ENCODE assay signal across 9 cellular contexts in the genomic region with DNA sequence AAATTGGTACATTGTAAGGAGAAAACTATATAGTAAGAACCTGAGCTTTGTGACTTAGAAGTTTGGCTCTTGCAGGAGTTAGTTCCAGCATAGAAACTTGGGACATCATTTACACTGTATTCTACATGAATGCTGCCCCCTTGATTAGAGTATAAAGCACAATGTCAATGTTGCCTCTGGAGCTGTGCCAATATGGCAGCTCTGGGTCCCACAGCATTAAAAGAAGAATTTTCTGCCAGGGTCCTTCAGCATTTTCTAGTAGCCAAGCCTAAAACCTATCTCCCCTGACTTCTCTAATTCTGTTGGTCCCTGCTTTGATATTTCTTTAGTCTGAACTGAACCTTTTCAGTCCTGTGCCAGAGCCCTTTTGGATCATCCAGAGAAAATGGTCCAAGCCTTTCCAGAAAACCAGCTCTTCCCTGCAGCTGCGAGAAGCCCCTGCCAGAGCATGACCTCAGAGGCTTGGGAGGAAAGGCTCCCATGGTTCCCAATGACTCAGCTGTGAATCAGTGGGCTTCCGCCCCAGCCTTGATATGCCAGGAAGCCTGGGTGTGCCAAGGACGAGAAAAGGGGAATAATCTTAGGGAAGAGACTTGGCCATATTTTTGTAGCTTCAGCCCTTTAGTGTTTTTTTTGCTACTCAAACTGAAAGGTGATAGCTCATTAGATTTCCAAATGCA. TPM values are rescaled to one million over a fixed set of nuclear protein-coding genes. Genes with fewer than 3 reads are reported as not detected.
DNase-seq lines count a peak whose midpoint lies in the region; ATAC-seq and TF ChIP-seq lines count a peak whose summit lies in the region.
"Had no signal": no experiment of that assay in that cellular context is flagged by ENCODE, and none has a peak within 500 bp of the region (broad histone marks: within the 10 kb centered on the region; RNA-seq: fewer than 3 reads in every experiment).

No MANE protein-coding gene starts in this region.

- ATAC-seq in IMR-90 (ENCODE audit: low read depth), result peak; percentile 99
- no peak for ATAC-seq in GM18502 (IDR thresholded peaks at IDR 0.05; ENCODE audit: poor library complexity, unreplicated experiment)

- BruUV-seq in IMR-90 (replicated peaks; lab: Mats Ljungman, UMichigan), result no TSS peak

- peak overlapping the region; percentile 65 for H3K14ac ChIP-seq in IMR-90 (replicated peaks; ENCODE audit: low read depth, low read length)

- H2BK120ac ChIP-seq in IMR-90 (ENCODE audit: low read depth, low read length), result peak overlapping the region; percentile 57; the same call in 1 of the 2 replicates

- dilution Hi-C loops in IMR-90 (cut with HindIII; ENCODE audit: low sequenced_read_pairs, unreplicated experiment), result no loop called here

- TF ChIP-seq RAD21 in IMR-90 (IDR thresholded peaks at IDR 0.05; ENCODE audit: low read length), result no peak

- DNase-seq in IMR-90, result peak; percentile 97
- DNase-seq in caudate nucleus (lab: John Stamatoyannopoulos, UW), result peak in 55 of 61 donors; percentile 5 to 80 (median 53)
- peak; percentile 86 for DNase-seq in kidney tubule cell (ENCODE audit: low spot score)
- DNase-seq in tibial artery, result peak; percentile 82 to 89
- no peak for DNase-seq in SK-N-DZ (ENCODE audit: low spot score)
- DNase-seq in CD4-positive, alpha-beta memory T cell, result no peak
- no peak for DNase-seq in GM13976 (ENCODE audit: low spot score)
- DNase-seq: activated T-cell treated with anti-CD3 and anti-CD28 coated beads, Interleukin-2, amount 50 U/mL, for 48 hours had no signal

- peak overlapping the region; percentile 72; the same call in 1 of the 2 replicates for H2BK20ac ChIP-seq in IMR-90 (ENCODE audit: low read depth, low read length)

- no peaks in the 10 kb centered on the region for H4K20me1 ChIP-seq in IMR-90 (ENCODE audit: insufficient read depth, low read length)

- H3K9me1 ChIP-seq in IMR-90 (ENCODE audit: insufficient read depth, low read length), result 0 out of 2 replicates have a peak, but pooled peaks cover 2% of the 10 kb centered on the region

- H3K56ac ChIP-seq in IMR-90 (ENCODE audit: extremely low read depth, insufficient read depth, low read length), result no peak overlapping the region

- H4K91ac ChIP-seq in IMR-90 (ENCODE audit: insufficient read depth, low read depth, low read length), result peak overlapping the region; percentile 64

- peak overlapping the region; percentile 70 for H2AK9ac ChIP-seq in IMR-90 (replicated peaks; ENCODE audit: low read depth, low read length, poor library complexity)

- no peaks in the 10 kb centered on the region for H3K36me3 Mint-ChIP-seq in CD4-positive, alpha-beta memory T cell

- peaks cover 3% of the 10 kb centered on the region; the same call in 1 of the 2 replicates for H3K4me1 ChIP-seq in IMR-90 (ENCODE audit: control insufficient read depth, insufficient read depth, low read length)
- peaks cover 0 to 10% (median 8%) of the 10 kb centered on the region in 4 donors for H3K4me1 ChIP-seq in tibial artery
- no peaks in the 10 kb centered on the region for H3K4me1 ChIP-seq in CD4-positive, alpha-beta memory T cell (ENCODE audit: insufficient read depth, low read length)

- H4K8ac ChIP-seq in IMR-90 (ENCODE audit: low read depth in 2 of 2, low read length in 2 of 2), result peak overlapping the region; percentile 39 to 49; a peak in 3 of 4 replicates

- H3K27ac ChIP-seq in IMR-90 (ENCODE audit: insufficient read depth, low read length) (peak overlapping the region; percentile 16; the same call in 1 of the 2 replicates), caudate nucleus (ENCODE audit: low read depth, low read length) (peak overlapping the region; percentile 20), tibial artery (peak overlapping the region in 1 of 2 donors; percentile 14)
- H3K27ac ChIP-seq in CD4-positive, alpha-beta memory T cell (ENCODE audit: low read depth, low read length), result no peak overlapping the region

- H2AK5ac ChIP-seq in IMR-90 (ENCODE audit: low read depth, low read length), result peak overlapping the region; percentile 53; the same call in 1 of the 2 replicates

- no peak overlapping the region for H3K27ac Mint-ChIP-seq in CD4-positive, alpha-beta memory T cell

- H2BK5ac ChIP-seq in IMR-90 (ENCODE audit: low read depth, low read length, poor library complexity, severe bottlenecking), result peak overlapping the region; percentile 61

- intact Hi-C loops in IMR-90 (cut with micrococcal nuclease), result no loop called here
- intact Hi-C loops in tibial artery (cut with DNase I; ENCODE audit: low total_unique reads), result no loop called here
- intact Hi-C loops in CD4-positive, alpha-beta memory T cell (cut with micrococcal nuclease), result no loop called here

- H3K27me3 Mint-ChIP-seq in CD4-positive, alpha-beta memory T cell, result peaks cover 10 to 11% of the 10 kb centered on the region in 2 donors

- peak overlapping the region; percentile 38; the same call in 1 of the 2 replicates for H3K4me2 ChIP-seq in IMR-90 (ENCODE audit: low read depth, low read length)

- H2AFZ ChIP-seq in IMR-90 (replicated peaks; ENCODE audit: low read length, poor library complexity), result peak overlapping the region; percentile 41

- H3K79me1 ChIP-seq in IMR-90 (ENCODE audit: low read depth in 1 of 2, low read length in 2 of 2), result no peaks in the 10 kb centered on the region

- H4K5ac ChIP-seq in IMR-90 (ENCODE audit: low read depth, low read length), result 0 out of 2 replicates have a peak overlapping the region, but pooled peaks have one; percentile 10

- peaks cover 0 to 8% (median 0%) of the 10 kb centered on the region in 4 donors for H3K4me1 Mint-ChIP-seq in CD4-positive, alpha-beta memory T cell

- no peak overlapping the region for H3K4me3 ChIP-seq in IMR-90 (ENCODE audit: insufficient read depth, low read depth, low read length)
- H3K4me3 ChIP-seq in tibial artery, result no peak overlapping the region
- H3K4me3 ChIP-seq in CD4-positive, alpha-beta memory T cell (ENCODE audit: low read length in 2 of 2), result no peak overlapping the region

- peak overlapping the region; percentile 24 for H3K23ac ChIP-seq in IMR-90 (ENCODE audit: low read depth, low read length)

- no CpG with 5 or more reads among the region's 3 CpGs for WGBS in IMR-90 (ENCODE audit: extremely low coverage in 2 of 2, insufficient read length in 1 of 2), 2 experiments

- H3K27me3 ChIP-seq in IMR-90 (ENCODE audit: control insufficient read depth, insufficient read depth, low read length) (no peaks in the 10 kb centered on the region), tibial artery (no peaks in the 10 kb centered on the region)
- no peaks in the 10 kb centered on the region for H3K27me3 ChIP-seq in CD4-positive, alpha-beta memory T cell (ENCODE audit: insufficient read depth, low read length)

- H3K18ac ChIP-seq in IMR-90 (ENCODE audit: low read depth, low read length), result peak overlapping the region; percentile 31; the same call in 1 of the 2 replicates

- no peak overlapping the region for H2BK15ac ChIP-seq in IMR-90 (ENCODE audit: low read depth, low read length)

- no peak for TF ChIP-seq CTCF in IMR-90 (conservative IDR thresholded peaks at IDR 0.05; ENCODE audit: low read depth, low read length)
- no peak for TF ChIP-seq CTCF in tibial artery (IDR thresholded peaks at IDR 0.05)
- TF ChIP-seq CTCF in GM13976 (IDR thresholded peaks at IDR 0.05; ENCODE audit: borderline replicate concordance, control extremely low read depth, extremely low read depth, insufficient read depth, missing control alignments), result no peak

- H3K36me3 ChIP-seq in IMR-90 (ENCODE audit: control insufficient read depth, insufficient read depth, low read length) (no peaks in the 10 kb centered on the region), tibial artery (no peaks in the 10 kb centered on the region)
- no peaks in the 10 kb centered on the region for H3K36me3 ChIP-seq in CD4-positive, alpha-beta memory T cell (ENCODE audit: insufficient read depth, low read length)

- H3K4ac ChIP-seq in IMR-90 (ENCODE audit: low read depth, low read length), result peak overlapping the region; percentile 31; the same call in 1 of the 2 replicates

- no peak for TF ChIP-seq POLR2A in IMR-90 (IDR thresholded peaks at IDR 0.05; ENCODE audit: low read depth, low read length)

- in situ Hi-C loops in IMR-90 (cut with MboI; ENCODE audit: low sequenced_read_pairs) (no loop called here), GM13976 (cut with MboI; ENCODE audit: low sequenced_read_pairs, unreplicated experiment) (no loop called here)

- CTCF ChIA-PET in IMR-90 (lab: Yijun Ruan, JAX), result interaction anchor here (1.0 kb wide), 1 partner anchor 16 kb away, joined by 3 read pairs; no protein-coding TSS in a partner anchor
- CTCF ChIA-PET in CD4-positive, alpha-beta memory T cell (lab: Charles Lee; ENCODE audit: partially characterized antibody), result no interaction called here

- no peak overlapping the region for H3K9ac ChIP-seq in IMR-90 (ENCODE audit: low read depth, low read length)

- H3K4me3 Mint-ChIP-seq in CD4-positive, alpha-beta memory T cell, result no peak overlapping the region

- H3K9me3 Mint-ChIP-seq in CD4-positive, alpha-beta memory T cell, result peaks cover 0 to 4% (median 0%) of the 10 kb centered on the region in 8 donors

- POLR2A ChIA-PET in IMR-90 (lab: Charles Lee; ENCODE audit: unreplicated experiment), result no interaction called here
- POLR2A ChIA-PET in CD4-positive, alpha-beta memory T cell (lab: Charles Lee; ENCODE audit: partially characterized antibody), result no interaction called here

- H3K9me3 ChIP-seq in IMR-90 (ENCODE audit: control insufficient read depth, insufficient read depth, low read length) (no peaks in the 10 kb centered on the region), tibial artery (no peaks in the 10 kb centered on the region)
- H3K9me3 ChIP-seq in CD4-positive, alpha-beta memory T cell (ENCODE audit: control insufficient read depth in 1 of 2, low read length in 2 of 2), result no peaks in the 10 kb centered on the region

TF ChIP-seq in IMR-90, 13 proteins besides CTCF, POLR2A, EP300 and RAD21 (continues in another document):
- peak; percentile 95 for TF ChIP-seq FOS (IDR thresholded peaks at IDR 0.05; ENCODE audit: low read depth, low read length)
- TF ChIP-seq NFE2L2 (IDR thresholded peaks at IDR 0.05; ENCODE audit: low read depth, low read length), result peak; percentile 74
- TF ChIP-seq RFX5 (IDR thresholded peaks at IDR 0.05; ENCODE audit: low read depth, low read length), result no peak

RNA-seq across cellular contexts. Expression of a gene that starts 43.2 kb away (rescaled TPM):
- total RNA-seq in IMR-90 (2012; rRNA removed), result under 0.01 TPM in 1 of 2 replicates, not detected in the other
- not detected in 2 replicates for polyA plus RNA-seq in IMR-90 (2012; rRNA removed)
- not detected in 2 replicates for polyA plus RNA-seq in IMR-90 (2012; cell fraction: cytosol; rRNA removed)
- polyA plus RNA-seq in IMR-90 (2012; cell fraction: nucleus; rRNA removed; ENCODE audit: low replicate concordance), result 0.05 TPM in 1 of 2 replicates, not detected in the other
- polyA plus RNA-seq in SK-N-DZ (2014; cell fraction: cytosol; rRNA removed), result not detected in 2 replicates
- polyA plus RNA-seq in SK-N-DZ (2014; cell fraction: nucleus; rRNA removed), result not detected in 2 replicates
- not detected for total RNA-seq in CD4-positive, alpha-beta memory T cell
- polyA plus RNA-seq in CD4-positive, alpha-beta memory T cell, result under 1 TPM in 1 of 2 donors, not detected in 1; 0.16 TPM

Comparison
In these comparisons a context has a peak if more than half of its experiments do, and no peak if none do; other contexts are left out.
1. DNase-seq: peak in IMR-90 (single experiment), caudate nucleus (55 of 61), kidney tubule cell (single experiment) and tibial artery (2 of 2); none in SK-N-DZ (single experiment), CD4-positive, alpha-beta memory T cell (0 of 5) and GM13976 (single experiment).